ENCODE assay signal across 18 cellular contexts in genomic region chr2:8571286-8571791, GRCh38.
DNase-seq lines count a peak whose midpoint lies in the region; ATAC-seq and TF ChIP-seq lines count a peak whose summit lies in the region.
"Had no signal": no experiment of that assay in that cellular context is flagged by ENCODE, and none has a peak within 500 bp of the region (broad histone marks: within the 10 kb centered on the region; RNA-seq: fewer than 3 reads in every experiment).

No MANE protein-coding gene starts in this region.

- no peak overlapping the region for H3K4me3 ChIP-seq in BLaER1 treated with 17β-estradiol and CSF1 and Interleukin-3, amounts not matched to agents 10 nM and 100 nM
- no peak overlapping the region for H3K4me3 ChIP-seq in heart right ventricle
- H3K4me3 ChIP-seq: spleen had no signal

- peak; percentile 35 for ATAC-seq in HG03342 (IDR thresholded peaks at IDR 0.05; ENCODE audit: unreplicated experiment)
- no peak for ATAC-seq in heart right ventricle
- no peak for ATAC-seq in GM19455 (IDR thresholded peaks at IDR 0.05; ENCODE audit: unreplicated experiment)

- H3K27ac Mint-ChIP-seq in dendritic cell treated with granulocyte-macrophage colony-stimulating factor and Interleukin-4, amounts not matched to agents 40 ng/mL and 50 ng/mL, for 4 days = peak overlapping the region; percentile 28
- H3K27ac Mint-ChIP-seq in progenitor cell of endocrine pancreas = peak overlapping the region; percentile 66
- H3K27ac Mint-ChIP-seq: activated naive CD8-positive, alpha-beta T cell treated with anti-CD3 and anti-CD28 coated beads for 36 hours; CD4-positive, alpha-beta T cell had no signal

- peak overlapping the region; percentile 86 to 98 (median 96) for H3K4me2 ChIP-seq in BLaER1 treated with 17β-estradiol and CSF1 and Interleukin-3, amounts not matched to agents 10 nM and 100 nM

- WGBS in heart right ventricle, 2 donors = 91 to 92% methylated on average over 13 of the region's 13 CpGs

- intact Hi-C loops in dendritic cell treated with granulocyte-macrophage colony-stimulating factor and Interleukin-4, amounts not matched to agents 40 ng/mL and 50 ng/mL, for 4 days (cut with micrococcal nuclease) = no loop called here
- intact Hi-C loops in heart right ventricle (cut with DNase I) = loop anchor here in 1 of 10 donors (10.0 kb wide), 1 partner anchor 87 kb away; no protein-coding TSS in a partner anchor

- H3K4me3 Mint-ChIP-seq in dendritic cell treated with granulocyte-macrophage colony-stimulating factor and Interleukin-4, amounts not matched to agents 40 ng/mL and 50 ng/mL, for 4 days = no peak overlapping the region
- no peak overlapping the region for H3K4me3 Mint-ChIP-seq in progenitor cell of endocrine pancreas (ENCODE audit: low read depth)
- H3K4me3 Mint-ChIP-seq: activated naive CD8-positive, alpha-beta T cell treated with anti-CD3 and anti-CD28 coated beads for 36 hours; CD4-positive, alpha-beta T cell had no signal

- H3K27ac ChIP-seq in BLaER1 treated with 17β-estradiol and CSF1 and Interleukin-3, amounts not matched to agents 10 nM and 100 nM = peak overlapping the region in 4 of 11 experiments; percentile 73 to 82 (median 78); a peak in 7 of 22 replicates
- no peak overlapping the region for H3K27ac ChIP-seq in heart right ventricle
- H3K27ac ChIP-seq: spleen had no signal

- CTCF ChIA-PET in HEK293T (lab: Yijun Ruan, JAX) = no interaction called here

- H3K4me1 Mint-ChIP-seq in dendritic cell treated with granulocyte-macrophage colony-stimulating factor and Interleukin-4, amounts not matched to agents 40 ng/mL and 50 ng/mL, for 4 days (ENCODE audit: low read depth) = peaks cover 51% of the 10 kb centered on the region
- peaks cover 45% of the 10 kb centered on the region for H3K4me1 Mint-ChIP-seq in progenitor cell of endocrine pancreas (ENCODE audit: low read depth)

- peaks cover 59 to 79% (median 74%) of the 10 kb centered on the region in 10 experiments for H3K4me1 ChIP-seq in BLaER1 treated with 17β-estradiol and CSF1 and Interleukin-3, amounts not matched to agents 10 nM and 100 nM
- peaks cover 0 to 26% (median 11%) of the 10 kb centered on the region in 9 donors for H3K4me1 ChIP-seq in heart right ventricle

- peaks cover 0 to 19% (median 0%) of the 10 kb centered on the region in 11 experiments; a peak in 7 of 22 replicates for H3K27me3 ChIP-seq in BLaER1 treated with 17β-estradiol and CSF1 and Interleukin-3, amounts not matched to agents 10 nM and 100 nM
- H3K27me3 ChIP-seq in heart right ventricle = no peaks in the 10 kb centered on the region

- POLR2A ChIA-PET in HEK293T (lab: Yijun Ruan, JAX) = no interaction called here

- TF ChIP-seq CTCF in progenitor cell of endocrine pancreas (IDR thresholded peaks at IDR 0.05; ENCODE audit: unreplicated experiment) (no peak), heart right ventricle (IDR thresholded peaks at IDR 0.05) (no peak)

- no peak for DNase-seq in progenitor cell of endocrine pancreas (ENCODE audit: low spot score, unreplicated experiment)
- no peak for DNase-seq in heart right ventricle
- DNase-seq in HEK293T (ENCODE audit: extremely low spot score) = no peak
- no peak for DNase-seq in germinal center (ENCODE audit: low spot score)
- DNase-seq: activated CD4-positive, alpha-beta T cell treated with anti-CD3 and anti-CD28 coated beads for 4 hours; activated naive CD8-positive, alpha-beta T cell treated with anti-CD3 and anti-CD28 coated beads for 36 hours; glutamatergic neuron; HCEC 1CT; NCI-H1105 treated with DMSO at 0.1 percent for 48 hours; nucleus accumbens; retina; spleen; stimulated activated CD4-positive, alpha-beta T cell treated with anti-CD3 and anti-CD28 coated beads, Interleukin-4, amount 100 ng/mL, for 4 hours had no signal

- H3K36me3 Mint-ChIP-seq in dendritic cell treated with granulocyte-macrophage colony-stimulating factor and Interleukin-4, amounts not matched to agents 40 ng/mL and 50 ng/mL, for 4 days (ENCODE audit: low read depth) = no peaks in the 10 kb centered on the region
- no peaks in the 10 kb centered on the region for H3K36me3 Mint-ChIP-seq in progenitor cell of endocrine pancreas (ENCODE audit: insufficient read depth)
- H3K36me3 Mint-ChIP-seq: activated naive CD8-positive, alpha-beta T cell treated with anti-CD3 and anti-CD28 coated beads for 36 hours had no signal

- no peaks in the 10 kb centered on the region for H3K9me3 Mint-ChIP-seq in dendritic cell treated with granulocyte-macrophage colony-stimulating factor and Interleukin-4, amounts not matched to agents 40 ng/mL and 50 ng/mL, for 4 days
- H3K9me3 Mint-ChIP-seq in progenitor cell of endocrine pancreas (ENCODE audit: low read depth) = no peaks in the 10 kb centered on the region
- H3K9me3 Mint-ChIP-seq: activated naive CD8-positive, alpha-beta T cell treated with anti-CD3 and anti-CD28 coated beads for 36 hours; CD4-positive, alpha-beta T cell had no signal

- no peaks in the 10 kb centered on the region for H3K36me3 ChIP-seq in BLaER1 treated with 17β-estradiol and CSF1 and Interleukin-3, amounts not matched to agents 10 nM and 100 nM
- H3K36me3 ChIP-seq in heart right ventricle = no peaks in the 10 kb centered on the region
- H3K36me3 ChIP-seq: spleen had no signal

- H4K20me1 ChIP-seq in BLaER1 treated with 17β-estradiol and CSF1 and Interleukin-3, amounts not matched to agents 10 nM and 100 nM = peaks cover 0 to 7% (median 0%) of the 10 kb centered on the region in 11 experiments; a peak in 1 of 22 replicates

- H3K27me3 Mint-ChIP-seq in dendritic cell treated with granulocyte-macrophage colony-stimulating factor and Interleukin-4, amounts not matched to agents 40 ng/mL and 50 ng/mL, for 4 days = peaks cover 25% of the 10 kb centered on the region
- peaks cover under 1% of the 10 kb centered on the region for H3K27me3 Mint-ChIP-seq in progenitor cell of endocrine pancreas

- H3K9me3 ChIP-seq in BLaER1 treated with 17β-estradiol and CSF1 and Interleukin-3, amounts not matched to agents 10 nM and 100 nM (replicated peaks in 1 of 11) = no peaks in the 10 kb centered on the region
- no peaks in the 10 kb centered on the region for H3K9me3 ChIP-seq in heart right ventricle
- H3K9me3 ChIP-seq: spleen had no signal

- H3K9ac ChIP-seq in BLaER1 treated with 17β-estradiol and CSF1 and Interleukin-3, amounts not matched to agents 10 nM and 100 nM = peak overlapping the region in 3 of 11 experiments; percentile 14 to 79 (median 68); a peak in 1 of 22 replicates

TF ChIP-seq in HEK293T, 16 proteins besides CTCF, POLR2A, EP300 and RAD21:
- TF ChIP-seq SUZ12 (IDR thresholded peaks at IDR 0.05) (no peak), ARNT (IDR thresholded peaks at IDR 0.05) (no peak), CTBP1 (IDR thresholded peaks at IDR 0.05; ENCODE audit: borderline replicate concordance) (no peak), ELF4 (IDR thresholded peaks at IDR 0.05) (no peak), NFRKB (IDR thresholded peaks at IDR 0.05) (no peak), ZNF384 (IDR thresholded peaks at IDR 0.05) (no peak), TARDBP (IDR thresholded peaks at IDR 0.05) (no peak), FOXA1 (IDR thresholded peaks at IDR 0.05) (no peak), HDGF (IDR thresholded peaks at IDR 0.05; ENCODE audit: borderline replicate concordance) (no peak), SP1 (IDR thresholded peaks at IDR 0.05) (no peak), LEF1 (IDR thresholded peaks at IDR 0.05; ENCODE audit: borderline replicate concordance) (no peak)
